In genomic region chr6:83974409-83975050, GRCh38 we compare ENCODE assay signal across 28 cellular contexts. TPM values are rescaled to one million over a fixed set of nuclear protein-coding genes. Genes with fewer than 3 reads are reported as not detected.
DNase-seq lines count a peak whose midpoint lies in the region; FAIRE-seq and TF ChIP-seq lines count a peak whose summit lies in the region.
"Had no signal": no experiment of that assay in that cellular context is flagged by ENCODE, and none has a peak within 500 bp of the region (broad histone marks: within the 10 kb centered on the region; RNA-seq: fewer than 3 reads in every experiment).

No MANE protein-coding gene starts in this region.

- BruUV-seq in endothelial cell of umbilical vein (replicated peaks; lab: Mats Ljungman, UMichigan) = no TSS peak

- H3K4me2 ChIP-seq in endothelial cell of umbilical vein (ENCODE audit: insufficient read depth, low read length) = no peak overlapping the region
- H3K4me2 ChIP-seq: smooth muscle cell had no signal

- H2AFZ ChIP-seq in endothelial cell of umbilical vein (ENCODE audit: low read depth, low read length) = no peak overlapping the region

- H3K9ac ChIP-seq in endothelial cell of umbilical vein (replicated peaks; ENCODE audit: extremely low read depth, insufficient read depth, low read length) = no peak overlapping the region

- H3K27ac ChIP-seq in endothelial cell of umbilical vein (ENCODE audit: insufficient read depth, low read depth, low read length) (no peak overlapping the region), esophagus squamous epithelium (no peak overlapping the region)
- H3K27ac ChIP-seq: gastroesophageal sphincter, ovary, RWPE1, testis, uterus had no signal

- DNase-seq in GDM1 (lab: John Stamatoyannopoulos, UW) (peak; percentile 47), OCI-M2 (lab: John Stamatoyannopoulos, UW; ENCODE audit: unreplicated experiment) (peak; percentile 89), endothelial cell of umbilical vein (ENCODE audit: low read depth, low spot score) (peak; percentile 92), putamen (ENCODE audit: low spot score) (peak; percentile 9), T-helper 9 cell (no peak), esophagus squamous epithelium (lab: John Stamatoyannopoulos, UW) (no peak)
- no peak for DNase-seq in activated T-cell treated with anti-CD3 and anti-CD28 coated beads, Interleukin-2, amount 50 U/mL, for 1 hour
- DNase-seq: ACHN; activated CD8-positive, alpha-beta T cell treated with anti-CD3 and anti-CD28 coated beads, Interleukin-2, amount 10 ng/mL, durations not matched to agents 7 days and 5 days; activated naive CD4-positive, alpha-beta T cell treated with anti-CD3 and anti-CD28 coated beads, Interleukin-2, amount 50 U/mL, for 16 hours; BE2C; DMS53; HCEC 1CT; hypothalamus; immature natural killer cell; left colon; NCI-H1092 treated with DMSO at 0.1 percent for 48 hours; NCI-H1694 treated with DMSO at 0.1 percent for 48 hours; NCI-H2171; NCI-H510A treated with DMSO at 0.1 percent for 48 hours; ovary; stimulated activated naive CD4-positive, alpha-beta T cell treated with Interleukin-2 at 50 U/mL for 16 hours; testis; uterus had no signal

- H3K9me1 ChIP-seq in endothelial cell of umbilical vein (replicated peaks; ENCODE audit: control insufficient read depth, extremely low read depth, insufficient read depth, low read length) = no peaks in the 10 kb centered on the region

- WGBS in esophagus squamous epithelium, 2 donors = 15 to 29% methylated on average over 3 of the region's 3 CpGs

- H3K36me3 ChIP-seq in endothelial cell of umbilical vein (ENCODE audit: control insufficient read depth in 2 of 2, extremely low read depth in 1 of 2, insufficient read depth in 2 of 2, low read length in 2 of 2) = no peaks in the 10 kb centered on the region
- H3K36me3 ChIP-seq in esophagus squamous epithelium = no peaks in the 10 kb centered on the region
- H3K36me3 ChIP-seq: BE2C, gastroesophageal sphincter, ovary, uterus had no signal

- no peak for TF ChIP-seq CTCF in endothelial cell of umbilical vein (IDR thresholded peaks at IDR 0.05; ENCODE audit: extremely low read depth in 1 of 2, insufficient read depth in 1 of 2, low read depth in 1 of 2, low read length in 2 of 2)
- TF ChIP-seq CTCF in esophagus squamous epithelium (IDR thresholded peaks at IDR 0.05) = no peak

- H3K4me1 ChIP-seq in endothelial cell of umbilical vein (ENCODE audit: control insufficient read depth, extremely low read depth, insufficient read depth, low read length) = peaks cover 9% of the 10 kb centered on the region
- H3K4me1 ChIP-seq in esophagus squamous epithelium = no peaks in the 10 kb centered on the region
- H3K4me1 ChIP-seq: gastroesophageal sphincter, testis, uterus had no signal

- CTCF ChIA-PET in endothelial cell of umbilical vein (lab: Charles Lee) = interaction anchor here (1.2 kb wide), 1 partner anchor 12 kb away, joined by 3 read pairs; no protein-coding TSS in a partner anchor

- TF ChIP-seq POLR2A in endothelial cell of umbilical vein (IDR thresholded peaks at IDR 0.05; ENCODE audit: low read depth, low read length) = no peak
- TF ChIP-seq POLR2A in esophagus squamous epithelium (IDR thresholded peaks at IDR 0.05) = no peak

- intact Hi-C loops in endothelial cell of umbilical vein (cut with micrococcal nuclease) = no loop called here
- intact Hi-C loops in esophagus squamous epithelium (cut with DNase I) = no loop called here

- dilution Hi-C loops in endothelial cell of umbilical vein (cut with MboI; ENCODE audit: extremely low pct_ligation_motif_present, low sequenced_read_pairs) = no loop called here

- H4K20me1 ChIP-seq in endothelial cell of umbilical vein (replicated peaks; ENCODE audit: control insufficient read depth, extremely low read depth, insufficient read depth, low read length) = no peaks in the 10 kb centered on the region

- FAIRE-seq in endothelial cell of umbilical vein (lab: Jason Lieb, UNC) = no peak

- no peaks in the 10 kb centered on the region for H3K79me2 ChIP-seq in endothelial cell of umbilical vein (ENCODE audit: control insufficient read depth, insufficient read depth, low read length)

- H3K9me3 ChIP-seq in endothelial cell of umbilical vein (replicated peaks; ENCODE audit: control insufficient read depth, insufficient read depth, low read length) (no peaks in the 10 kb centered on the region), esophagus squamous epithelium (no peaks in the 10 kb centered on the region)
- H3K9me3 ChIP-seq: BE2C, gastroesophageal sphincter, ovary, testis, uterus had no signal

- H3K27me3 ChIP-seq in endothelial cell of umbilical vein (ENCODE audit: control insufficient read depth in 2 of 2, insufficient read depth in 2 of 2, low read length in 2 of 2) = no peaks in the 10 kb centered on the region
- H3K27me3 ChIP-seq in esophagus squamous epithelium = no peaks in the 10 kb centered on the region
- H3K27me3 ChIP-seq: BE2C, gastroesophageal sphincter, ovary, testis, uterus had no signal

- H3K4me3 ChIP-seq in endothelial cell of umbilical vein (replicated peaks in 1 of 3; ENCODE audit: insufficient read depth in 1 of 3, low read depth in 1 of 3, low read length in 3 of 3) (no peak overlapping the region), esophagus squamous epithelium (no peak overlapping the region)
- H3K4me3 ChIP-seq: gastroesophageal sphincter, ovary, smooth muscle cell, testis, uterus had no signal

- POLR2A ChIA-PET in endothelial cell of umbilical vein (lab: Charles Lee) = no interaction called here

TF ChIP-seq in endothelial cell of umbilical vein, 7 proteins besides CTCF, POLR2A, EP300 and RAD21:
- TF ChIP-seq GATA2 (IDR thresholded peaks at IDR 0.05; ENCODE audit: insufficient read depth, insufficient read length, low read depth, low read length) = no peak
- TF ChIP-seq, protein P1, sequence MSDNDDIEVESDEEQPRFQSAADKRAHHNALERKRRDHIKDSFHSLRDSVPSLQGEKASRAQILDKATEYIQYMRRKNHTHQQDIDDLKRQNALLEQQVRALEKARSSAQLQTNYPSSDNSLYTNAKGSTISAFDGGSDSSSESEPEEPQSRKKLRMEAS (IDR thresholded peaks at IDR 0.05; ENCODE audit: insufficient read depth, insufficient read length) = no peak
- TF ChIP-seq EZH2 (IDR thresholded peaks at IDR 0.05; ENCODE audit: borderline replicate concordance, low read depth, low read length, severe bottlenecking) = no peak
- TF ChIP-seq FOS (IDR thresholded peaks at IDR 0.05; ENCODE audit: borderline replicate concordance, insufficient read depth, low read length) = no peak
- no peak for TF ChIP-seq MYC (IDR thresholded peaks at IDR 0.05; ENCODE audit: low read depth, low read length)
- no peak for TF ChIP-seq POLR2AphosphoS5 (IDR thresholded peaks at IDR 0.05; ENCODE audit: insufficient read depth, low read depth, low read length)
- no peak for TF ChIP-seq JUN (IDR thresholded peaks at IDR 0.05; ENCODE audit: borderline replicate concordance, insufficient read depth, insufficient read length, low read depth)

RNA-seq across cellular contexts. Expression of gene MRAP2, which starts 59.0 kb away (rescaled TPM):
- 3.5 and 5.8 TPM in 2 replicates for total RNA-seq in endothelial cell of umbilical vein
- polyA plus RNA-seq in endothelial cell of umbilical vein = 8.3 and 8.6 TPM in 2 replicates
- polyA plus RNA-seq in endothelial cell of umbilical vein (2011; cell fraction: cytosol; rRNA removed) = 6.1 and 6.4 TPM in 2 replicates
- polyA plus RNA-seq in endothelial cell of umbilical vein (2011; cell fraction: nucleus; rRNA removed) = 4.6 TPM in 2 replicates
- 3.1 and 5.6 TPM in 2 replicates for polyA plus RNA-seq in endothelial cell of umbilical vein (2012)
- 6.5 and 7.7 TPM in 2 replicates for polyA minus RNA-seq in endothelial cell of umbilical vein
- polyA minus RNA-seq in endothelial cell of umbilical vein (2011; cell fraction: cytosol; rRNA and poly(A)+ RNA removed) = not detected
- polyA minus RNA-seq in endothelial cell of umbilical vein (2011; cell fraction: nucleus; rRNA and poly(A)+ RNA removed) = 2.2 and 2.9 TPM in 2 replicates
- 1 to 10 TPM in 2 of 4 donors, under 1 TPM in 2; 0.70 to 5.4 (median 1.4) TPM for total RNA-seq in esophagus squamous epithelium
- total RNA-seq: activated CD8-positive, alpha-beta T cell treated with anti-CD3 and anti-CD28 coated beads, Interleukin-2, amount 10 ng/mL, durations not matched to agents 7 days and 5 days had no signal
- polyA plus RNA-seq: IgD-negative memory B cell, immature natural killer cell had no signal

Comparison
In these comparisons a context has a peak if more than half of its experiments do, and no peak if none do; other contexts are left out.
1. DNase-seq: peak in GDM1 (single experiment), OCI-M2 (single experiment), endothelial cell of umbilical vein (single experiment) and putamen (single experiment); none in activated T-cell treated with anti-CD3 and anti-CD28 coated beads, Interleukin-2, amount 50 U/mL, for 1 hour (single experiment), T-helper 9 cell (single experiment) and esophagus squamous epithelium (single experiment).